18 cellular contexts compared by ENCODE assay signal in the genomic region with DNA sequence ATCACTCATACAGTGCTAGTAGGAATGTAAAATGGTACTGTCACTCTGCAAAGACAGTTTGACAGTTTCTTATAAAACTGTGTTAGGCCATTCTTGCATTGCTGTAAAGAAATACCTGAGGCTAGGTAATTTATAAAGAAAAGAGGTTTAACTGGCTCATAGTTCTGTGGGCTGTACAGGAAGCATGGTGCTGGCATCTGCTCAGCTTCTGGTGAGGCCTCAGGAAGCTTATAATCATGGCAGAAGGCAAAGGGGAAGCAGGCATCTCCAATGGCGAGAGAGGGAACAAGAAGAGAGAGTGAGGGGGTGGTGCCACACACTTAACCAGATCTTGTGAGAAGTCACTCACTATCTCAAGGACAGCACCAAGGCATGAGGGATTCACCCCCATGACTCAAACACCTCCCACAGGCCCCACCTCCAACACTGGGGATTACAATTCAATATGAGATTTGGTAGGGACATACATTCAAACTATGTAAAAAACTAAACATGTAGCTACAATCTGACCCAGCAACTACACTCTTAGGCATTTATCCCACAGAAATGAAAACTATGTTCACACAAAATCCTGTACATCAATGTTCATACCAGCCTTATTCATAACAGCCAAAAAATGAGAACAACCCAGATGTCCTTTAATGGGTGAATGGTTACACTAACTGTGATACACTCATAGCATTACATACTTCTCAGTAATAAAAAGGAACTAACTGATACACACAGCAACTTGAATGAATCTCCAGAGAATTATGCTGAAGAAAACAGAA.
"Had no signal": no experiment of that assay in that cellular context is flagged by ENCODE, and none has a peak within 500 bp of the region (broad histone marks: within the 10 kb centered on the region; RNA-seq: fewer than 3 reads in every experiment).

No MANE protein-coding gene starts in this region.

- H3K4me3 ChIP-seq: gastrocnemius medialis, heart right ventricle, lower lobe of right lung, ovary, spleen, tibial artery, vagina had no signal

- H3K36me3 ChIP-seq: ovary had no signal

- H3K4me3 Mint-ChIP-seq: activated CD4-positive, alpha-beta memory T cell treated with anti-CD3 and anti-CD28 coated beads for 36 hours; activated naive CD8-positive, alpha-beta T cell treated with anti-CD3 and anti-CD28 coated beads for 36 hours; activated T-cell treated with anti-CD3 and anti-CD28 coated beads, Interleukin-2, amount 50 U/mL, for 24 hours; mesothelial cell of epicardium had no signal

- H3K27ac ChIP-seq: gastrocnemius medialis, heart right ventricle, lower lobe of right lung, ovary, spleen, tibial artery, vagina, VCaP had no signal

- H3K9me3 ChIP-seq: gastrocnemius medialis, lower lobe of right lung, ovary, tibial artery, vagina had no signal

- DNase-seq: activated CD4-positive, alpha-beta memory T cell treated with anti-CD3 and anti-CD28 coated beads for 36 hours; activated CD4-positive, alpha-beta T cell treated with anti-CD3 and anti-CD28 coated beads for 1 hour; activated effector memory CD4-positive, alpha-beta T cell treated with Interleukin-2 at 50 U/mL for 16 hours; activated naive CD8-positive, alpha-beta T cell treated with anti-CD3 and anti-CD28 coated beads for 36 hours; activated T-cell treated with anti-CD3 and anti-CD28 coated beads, Interleukin-2, amount 50 U/mL, for 24 hours; anterior cingulate cortex; effector CD8-positive, alpha-beta T cell; gastrocnemius medialis; heart right ventricle; left cardiac atrium; lower lobe of right lung; ovary; spleen; T-helper 1 cell; tibial artery had no signal

- H3K27ac Mint-ChIP-seq: activated CD4-positive, alpha-beta memory T cell treated with anti-CD3 and anti-CD28 coated beads for 36 hours; activated naive CD8-positive, alpha-beta T cell treated with anti-CD3 and anti-CD28 coated beads for 36 hours; activated T-cell treated with anti-CD3 and anti-CD28 coated beads, Interleukin-2, amount 50 U/mL, for 24 hours; mesothelial cell of epicardium had no signal

- H3K27me3 Mint-ChIP-seq: activated CD4-positive, alpha-beta memory T cell treated with anti-CD3 and anti-CD28 coated beads for 36 hours; activated naive CD8-positive, alpha-beta T cell treated with anti-CD3 and anti-CD28 coated beads for 36 hours; activated T-cell treated with anti-CD3 and anti-CD28 coated beads, Interleukin-2, amount 50 U/mL, for 24 hours had no signal

- H3K27me3 ChIP-seq: gastrocnemius medialis, heart right ventricle, ovary, spleen, tibial artery, vagina had no signal
